ENCODE assay signal across 17 cellular contexts in the genomic region with DNA sequence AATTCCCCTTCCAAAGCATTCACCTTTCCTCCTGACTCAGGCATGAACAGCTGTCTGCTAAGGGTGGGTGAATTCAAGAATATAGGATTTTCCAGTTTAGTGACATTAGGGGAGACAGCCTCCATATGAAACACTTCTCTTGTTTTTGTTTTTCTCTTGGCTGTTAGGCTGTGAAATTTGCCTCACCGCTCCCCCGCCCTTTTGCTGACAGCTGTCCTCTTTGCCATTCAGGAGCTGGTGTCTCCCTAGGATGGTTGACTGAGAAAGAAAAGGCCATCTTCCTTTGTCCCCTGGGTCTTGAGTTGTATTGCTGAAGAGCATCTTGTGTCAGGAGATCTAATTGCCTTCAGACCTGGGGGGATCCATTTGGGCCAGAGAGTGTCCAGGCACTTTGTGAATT. TPM values are rescaled to one million over a fixed set of nuclear protein-coding genes. Genes with fewer than 3 reads are reported as not detected.
A peak's percentile ranks its signal among the peaks of the same experiment; 100 is the strongest.
DNase-seq lines count a peak whose midpoint lies in the region; ATAC-seq and TF ChIP-seq lines count a peak whose summit lies in the region.
"Had no signal": no experiment of that assay in that cellular context is flagged by ENCODE, and none has a peak within 500 bp of the region (broad histone marks: within the 10 kb centered on the region; RNA-seq: fewer than 3 reads in every experiment).

No MANE protein-coding gene starts in this region.

- H3K27ac Mint-ChIP-seq in nephron = peak overlapping the region; percentile 12 to 44 (median 29)

- H3K9me3 ChIP-seq in BLaER1 treated with 17β-estradiol and CSF1 and Interleukin-3, amounts not matched to agents 10 nM and 100 nM (replicated peaks in 1 of 11) = peaks cover 41 to 52% (median 45%) of the 10 kb centered on the region in 11 experiments
- no peaks in the 10 kb centered on the region for H3K9me3 ChIP-seq in ectodermal cell (ENCODE audit: control insufficient read depth, low read length)
- no peaks in the 10 kb centered on the region; the same call in 1 of the 2 replicates for H3K9me3 ChIP-seq in PC-9 (ENCODE audit: insufficient read depth, low read depth)
- H3K9me3 ChIP-seq: HAP-1 had no signal

- H3K4me3 Mint-ChIP-seq in nephron = no peak overlapping the region

- peaks cover 0 to 14% (median 0%) of the 10 kb centered on the region in 11 experiments; a peak in 4 of 22 replicates for H4K20me1 ChIP-seq in BLaER1 treated with 17β-estradiol and CSF1 and Interleukin-3, amounts not matched to agents 10 nM and 100 nM
- H4K20me1 ChIP-seq in PC-9 (ENCODE audit: insufficient read depth) = no peaks in the 10 kb centered on the region

- H2BK5ac ChIP-seq in mesendoderm (ENCODE audit: low read length) = no peak overlapping the region

- H2BK15ac ChIP-seq in mesendoderm (replicated peaks; ENCODE audit: low read depth) = no peak overlapping the region

- CTCF ChIA-PET in PC-9 (lab: Charles Lee) = no interaction called here

- H3K56ac ChIP-seq in mesendoderm (ENCODE audit: low read length) = no peak overlapping the region

- no peak overlapping the region for H4K8ac ChIP-seq in mesendoderm (ENCODE audit: low read depth, low read length)

- H3K27me3 ChIP-seq in BLaER1 treated with 17β-estradiol and CSF1 and Interleukin-3, amounts not matched to agents 10 nM and 100 nM = no peaks in the 10 kb centered on the region
- H3K27me3 ChIP-seq in ectodermal cell (ENCODE audit: control insufficient read depth, insufficient read depth, low read length, poor library complexity, severe bottlenecking) (no peaks in the 10 kb centered on the region), mesendoderm (ENCODE audit: insufficient read depth, low read length, poor library complexity) (no peaks in the 10 kb centered on the region), PC-9 (ENCODE audit: insufficient read depth, low read depth) (no peaks in the 10 kb centered on the region)
- H3K27me3 ChIP-seq: Peyer's patch had no signal

- peak overlapping the region in 7 of 11 experiments; percentile 11 to 76 (median 66); a peak in 12 of 22 replicates for H3K4me2 ChIP-seq in BLaER1 treated with 17β-estradiol and CSF1 and Interleukin-3, amounts not matched to agents 10 nM and 100 nM
- H3K4me2 ChIP-seq in mesendoderm (ENCODE audit: low read length) (no peak overlapping the region), PC-9 (no peak overlapping the region)
- H3K4me2 ChIP-seq: A549 had no signal

- H2AK5ac ChIP-seq in mesendoderm (ENCODE audit: low read length) = no peak overlapping the region

- H3K9ac ChIP-seq in BLaER1 treated with 17β-estradiol and CSF1 and Interleukin-3, amounts not matched to agents 10 nM and 100 nM = no peak overlapping the region
- H3K9ac ChIP-seq in mesendoderm (ENCODE audit: low read length) = no peak overlapping the region

- H3K36me3 ChIP-seq in BLaER1 treated with 17β-estradiol and CSF1 and Interleukin-3, amounts not matched to agents 10 nM and 100 nM = peaks cover 48 to 94% (median 64%) of the 10 kb centered on the region in 11 experiments
- H3K36me3 ChIP-seq in ectodermal cell (ENCODE audit: control insufficient read depth, insufficient read depth, low read length) (peaks cover 4% of the 10 kb centered on the region), mesendoderm (ENCODE audit: control insufficient read depth, insufficient read depth, low read length) (no peaks in the 10 kb centered on the region), PC-9 (ENCODE audit: low read depth) (no peaks in the 10 kb centered on the region; the same call in 1 of the 2 replicates)
- H3K36me3 ChIP-seq: HAP-1 had no signal

- no peaks in the 10 kb centered on the region for H3K27me3 Mint-ChIP-seq in nephron (ENCODE audit: low read depth)

- H3K18ac ChIP-seq in mesendoderm (ENCODE audit: low read length) = no peak overlapping the region

- no peak overlapping the region for H3K4me3 ChIP-seq in BLaER1 treated with 17β-estradiol and CSF1 and Interleukin-3, amounts not matched to agents 10 nM and 100 nM
- H3K4me3 ChIP-seq in ectodermal cell (ENCODE audit: insufficient read depth, low read depth, low read length) (no peak overlapping the region), mesendoderm (ENCODE audit: low read length) (no peak overlapping the region), PC-9 (no peak overlapping the region)
- H3K4me3 ChIP-seq: A549, HAP-1, Peyer's patch had no signal

- H3K4me1 ChIP-seq in BLaER1 treated with 17β-estradiol and CSF1 and Interleukin-3, amounts not matched to agents 10 nM and 100 nM = peaks cover 0 to 47% (median 34%) of the 10 kb centered on the region in 10 experiments; a peak in 16 of 20 replicates
- H3K4me1 ChIP-seq in ectodermal cell (ENCODE audit: control insufficient read depth, insufficient read depth, low read length) (peaks cover 42% of the 10 kb centered on the region), mesendoderm (ENCODE audit: control insufficient read depth, low read depth, low read length) (no peaks in the 10 kb centered on the region), PC-9 (replicated peaks; ENCODE audit: insufficient read depth) (no peaks in the 10 kb centered on the region)
- H3K4me1 ChIP-seq: A549, Peyer's patch had no signal

- H2AFZ ChIP-seq in PC-9 = no peak overlapping the region

- H4K5ac ChIP-seq in mesendoderm (ENCODE audit: low read length) = no peak overlapping the region

- no TSS peak for BruUV-seq in PC-9 (replicated peaks; lab: Mats Ljungman, UMichigan)

- DNase-seq in NCI-H187 treated with DMSO at 0.1 percent for 48 hours (lab: John Stamatoyannopoulos, UW) (peak; percentile 72), omental fat pad (ENCODE audit: low spot score) (no peak), mesendoderm (no peak), PC-9 (no peak)
- DNase-seq: DMS79 treated with DMSO at 0.1 percent for 48 hours, MM.1S, NCI-H1092, NCI-H1436 treated with DMSO at 0.1 percent for 48 hours, NCI-H446, Peyer's patch had no signal

- no peaks in the 10 kb centered on the region for H3K9me2 ChIP-seq in PC-9 (ENCODE audit: insufficient read depth)

- H3K9me3 Mint-ChIP-seq in nephron = peaks cover 11% of the 10 kb centered on the region

- no peak for TF ChIP-seq CTCF in nephron (IDR thresholded peaks at IDR 0.05; ENCODE audit: unreplicated experiment in 3 of 3)
- no peak for TF ChIP-seq CTCF in omental fat pad (IDR thresholded peaks at IDR 0.05)
- no peak for TF ChIP-seq CTCF in PC-9 (conservative IDR thresholded peaks at IDR 0.05)

- peaks cover 2% of the 10 kb centered on the region for H3K79me1 ChIP-seq in mesendoderm (ENCODE audit: low read length)

- no peak for ATAC-seq in omental fat pad (ENCODE audit: low FRiP score)
- no peak for ATAC-seq in HG03108 (IDR thresholded peaks at IDR 0.05; ENCODE audit: unreplicated experiment)
- ATAC-seq: A549 had no signal

- intact Hi-C loops in PC-9 (cut with micrococcal nuclease; ENCODE audit: unreplicated experiment) = no loop called here

- no peak overlapping the region for H3K23ac ChIP-seq in mesendoderm (ENCODE audit: low read length)

- POLR2A ChIA-PET in PC-9 (lab: Charles Lee; ENCODE audit: unreplicated experiment) = no interaction called here

- H3K4ac ChIP-seq in mesendoderm (ENCODE audit: low read depth, low read length) = no peak overlapping the region

- H3K27ac ChIP-seq in BLaER1 treated with 17β-estradiol and CSF1 and Interleukin-3, amounts not matched to agents 10 nM and 100 nM = no peak overlapping the region
- H3K27ac ChIP-seq in ectodermal cell (ENCODE audit: insufficient read depth, low read depth, low read length, poor library complexity, severe bottlenecking) (peak overlapping the region; percentile 61), mesendoderm (ENCODE audit: low read depth, low read length) (no peak overlapping the region), PC-9 (no peak overlapping the region)
- H3K27ac ChIP-seq: A549, Peyer's patch had no signal

- WGBS in ectodermal cell, 2 experiments = 68 to 76% methylated on average over 2 of the region's 2 CpGs
- no CpG with 5 or more reads among the region's 2 CpGs for WGBS in mesendoderm (ENCODE audit: extremely low coverage, insufficient coverage, low lambda C conversion rate)

- H3K79me2 ChIP-seq in mesendoderm (ENCODE audit: control insufficient read depth, insufficient read depth, low read length) (no peaks in the 10 kb centered on the region), PC-9 (ENCODE audit: low read depth) (no peaks in the 10 kb centered on the region)

- H3K36me3 Mint-ChIP-seq in nephron (ENCODE audit: low read depth) = peaks cover 40% of the 10 kb centered on the region

- no peaks in the 10 kb centered on the region for H3F3A ChIP-seq in PC-9 (ENCODE audit: insufficient read depth, low read depth)

- H3K4me1 Mint-ChIP-seq in nephron = peaks cover 38% of the 10 kb centered on the region

- H2BK120ac ChIP-seq in mesendoderm (ENCODE audit: low read depth, low read length) = no peak overlapping the region

RNA-seq across cellular contexts. Expression of gene LRRC4, which starts 56.6 kb away (rescaled TPM):
- 41.4 TPM for polyA plus RNA-seq in ectodermal cell (2013, experiment 1 of 4)
- polyA plus RNA-seq in ectodermal cell (2013, experiment 2 of 4) = 52.2 TPM
- polyA plus RNA-seq in ectodermal cell (2013, experiment 3 of 4) = 33.8 TPM
- polyA plus RNA-seq in ectodermal cell (2013, experiment 4 of 4) = 39.4 TPM
- 1 to 10 TPM in 3 of 4 donors, under 1 TPM in 1; 0.96 to 4.7 (median 1.8) TPM for total RNA-seq in omental fat pad
- 9.9 TPM for polyA plus RNA-seq in mesendoderm (2013, experiment 1 of 2)
- polyA plus RNA-seq in mesendoderm (2013, experiment 2 of 2) = 9.6 TPM
- 0.10 and 0.39 TPM in 2 replicates for total RNA-seq in PC-9 (2021)
- total RNA-seq: SK-MEL-5 had no signal
- polyA plus RNA-seq: A549 had no signal

Comparison
In these comparisons a context has a peak if more than half of its experiments do, and no peak if none do; other contexts are left out.
1. H3K4me2 ChIP-seq: peak in BLaER1 treated with 17β-estradiol and CSF1 and Interleukin-3, amounts not matched to agents 10 nM and 100 nM (7 of 11); none in mesendoderm (single experiment) and PC-9 (single experiment).